In the genomic region with DNA sequence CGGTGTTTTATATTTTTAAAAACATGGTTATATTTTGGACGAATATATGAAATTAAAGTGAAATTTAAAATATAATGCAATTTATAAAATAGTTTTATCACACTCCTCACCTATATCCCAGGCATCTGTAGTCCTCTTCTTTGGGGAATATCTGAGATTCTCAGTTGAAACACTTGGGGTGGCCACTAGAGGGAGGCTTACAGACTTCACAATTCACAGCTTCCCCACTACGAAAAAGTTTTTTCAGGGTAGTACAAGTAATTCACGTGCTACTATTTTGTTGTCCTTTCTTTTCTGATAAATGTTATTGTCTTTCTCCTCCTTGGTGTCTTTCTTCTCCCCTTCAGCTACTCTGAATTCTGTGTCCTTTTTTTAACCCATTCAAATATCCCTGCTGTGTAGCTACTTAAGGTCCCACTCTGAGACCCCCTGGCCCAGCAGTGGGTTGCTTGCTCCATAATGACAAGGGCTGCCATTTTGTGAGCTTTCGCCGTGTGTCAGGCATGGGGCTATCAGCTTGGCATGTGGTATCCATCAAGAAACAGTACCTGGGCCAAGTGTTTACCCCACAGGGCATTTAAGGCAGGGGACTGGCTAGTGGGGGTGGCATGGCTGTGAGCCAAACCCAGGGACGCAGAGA, we compare ENCODE assay signal across 8 cellular contexts. TPM values are rescaled to one million over a fixed set of nuclear protein-coding genes. Genes with fewer than 3 reads are reported as not detected.
DNase-seq lines count a peak whose midpoint lies in the region; ATAC-seq and TF ChIP-seq lines count a peak whose summit lies in the region.
"Had no signal": no experiment of that assay in that cellular context is flagged by ENCODE, and none has a peak within 500 bp of the region (broad histone marks: within the 10 kb centered on the region; RNA-seq: fewer than 3 reads in every experiment).

No MANE protein-coding gene starts in this region.

- H3K9me3 Mint-ChIP-seq in endodermal cell (peaks cover 18% of the 10 kb centered on the region), progenitor cell of endocrine pancreas (ENCODE audit: low read depth) (peaks cover 4% of the 10 kb centered on the region)
- H3K9me3 Mint-ChIP-seq in stimulated activated naive B cell treated with anti-CD40 and anti-IgM and Interleukin-4, amounts not matched to agents 10 μg/mL and 1 μg/mL and 100 μg/mL, for 72 hours = no peaks in the 10 kb centered on the region

- DNase-seq in GM12864 (ENCODE audit: low read depth) (no peak), NCI-H1105 (lab: John Stamatoyannopoulos, UW) (peak; percentile 24), endodermal cell (no peak), progenitor cell of endocrine pancreas (ENCODE audit: low spot score, unreplicated experiment) (no peak), NCI-H2107 (lab: John Stamatoyannopoulos, UW) (no peak)
- DNase-seq in stimulated activated naive B cell treated with anti-CD40 and anti-IgM and Interleukin-4, amounts not matched to agents 10 μg/mL and 1 μg/mL and 100 μg/mL, for 72 hours = no peak

- TF ChIP-seq CTCF in GM12864 (IDR thresholded peaks at IDR 0.05; ENCODE audit: low read depth, low read length, missing control alignments) (peak; percentile 64), endodermal cell (conservative IDR thresholded peaks at IDR 0.05) (peak; percentile 87), progenitor cell of endocrine pancreas (IDR thresholded peaks at IDR 0.05; ENCODE audit: unreplicated experiment) (peak; percentile 73)

- no peak overlapping the region for H3K4me3 Mint-ChIP-seq in endodermal cell
- no peak overlapping the region for H3K4me3 Mint-ChIP-seq in progenitor cell of endocrine pancreas (ENCODE audit: low read depth)
- H3K4me3 Mint-ChIP-seq in stimulated activated naive B cell treated with anti-CD40 and anti-IgM and Interleukin-4, amounts not matched to agents 10 μg/mL and 1 μg/mL and 100 μg/mL, for 72 hours = no peak overlapping the region

- H3K4me3 ChIP-seq in GM12864 (ENCODE audit: low read depth, low read length) (no peak overlapping the region), endodermal cell (ENCODE audit: low read length) (no peak overlapping the region)

- H3K4me1 Mint-ChIP-seq in endodermal cell (peaks cover 14% of the 10 kb centered on the region), progenitor cell of endocrine pancreas (ENCODE audit: low read depth) (no peaks in the 10 kb centered on the region)
- no peaks in the 10 kb centered on the region for H3K4me1 Mint-ChIP-seq in stimulated activated naive B cell treated with anti-CD40 and anti-IgM and Interleukin-4, amounts not matched to agents 10 μg/mL and 1 μg/mL and 100 μg/mL, for 72 hours

- H3K27me3 Mint-ChIP-seq in endodermal cell (ENCODE audit: insufficient read depth) (no peaks in the 10 kb centered on the region), progenitor cell of endocrine pancreas (no peaks in the 10 kb centered on the region)
- H3K27me3 Mint-ChIP-seq in stimulated activated naive B cell treated with anti-CD40 and anti-IgM and Interleukin-4, amounts not matched to agents 10 μg/mL and 1 μg/mL and 100 μg/mL, for 72 hours = peaks cover 14 to 15% of the 10 kb centered on the region in 2 donors

- no peaks in the 10 kb centered on the region for H3K36me3 ChIP-seq in endodermal cell (ENCODE audit: control insufficient read depth, insufficient read depth, low read length)

- WGBS in endodermal cell (ENCODE audit: insufficient coverage in 1 of 2, insufficient read length in 1 of 2), 2 experiments = 68% methylated on average over 5 of the region's 7 CpGs; no CpG with 5 or more reads in 1 of the 2 experiments

- H3K27ac Mint-ChIP-seq in endodermal cell = no peak overlapping the region
- H3K27ac Mint-ChIP-seq in progenitor cell of endocrine pancreas = no peak overlapping the region
- no peak overlapping the region for H3K27ac Mint-ChIP-seq in stimulated activated naive B cell treated with anti-CD40 and anti-IgM and Interleukin-4, amounts not matched to agents 10 μg/mL and 1 μg/mL and 100 μg/mL, for 72 hours

- ATAC-seq in GM19328 (IDR thresholded peaks at IDR 0.05; ENCODE audit: unreplicated experiment) = no peak
- ATAC-seq in stimulated activated naive B cell treated with anti-CD40 and anti-IgM and Interleukin-4, amounts not matched to agents 10 μg/mL and 1 μg/mL and 100 μg/mL, for 72 hours (replicated peaks) = no peak

- H3K9ac ChIP-seq in endodermal cell (ENCODE audit: extremely low read depth, low read length, poor library complexity, severe bottlenecking) = no peak overlapping the region

- H3K9me3 ChIP-seq in endodermal cell (ENCODE audit: control insufficient read depth, low read length) = peaks cover 16% of the 10 kb centered on the region

- peaks cover 5% of the 10 kb centered on the region for H3K27me3 ChIP-seq in endodermal cell (ENCODE audit: control insufficient read depth, insufficient read depth, low read length, poor library complexity, severe bottlenecking)

- H3K36me3 Mint-ChIP-seq in endodermal cell (ENCODE audit: low read depth) (peaks cover 7% of the 10 kb centered on the region), progenitor cell of endocrine pancreas (ENCODE audit: insufficient read depth) (peaks cover 2% of the 10 kb centered on the region)
- no peaks in the 10 kb centered on the region for H3K36me3 Mint-ChIP-seq in stimulated activated naive B cell treated with anti-CD40 and anti-IgM and Interleukin-4, amounts not matched to agents 10 μg/mL and 1 μg/mL and 100 μg/mL, for 72 hours

- no peaks in the 10 kb centered on the region for H3K4me1 ChIP-seq in endodermal cell (ENCODE audit: control insufficient read depth, insufficient read depth, low read length)

- H3K27ac ChIP-seq in endodermal cell (ENCODE audit: low read depth, low read length) = no peak overlapping the region

RNA-seq across cellular contexts. Expression of a gene that starts 43.6 kb away (rescaled TPM):
- under 1 TPM in 1 of 2 donors, not detected in 1; 0.13 TPM for total RNA-seq in endodermal cell
- 6.1 TPM for polyA plus RNA-seq in endodermal cell (2013, experiment 1 of 2)
- 7.1 TPM for polyA plus RNA-seq in endodermal cell (2013, experiment 2 of 2)
- total RNA-seq in progenitor cell of endocrine pancreas = 1.1 and 1.4 TPM in 2 replicates
- total RNA-seq: fibroblast of lung had no signal
- polyA plus RNA-seq: fibroblast of lung had no signal
